1 cellular context compared by ENCODE assay signal in the genomic region with DNA sequence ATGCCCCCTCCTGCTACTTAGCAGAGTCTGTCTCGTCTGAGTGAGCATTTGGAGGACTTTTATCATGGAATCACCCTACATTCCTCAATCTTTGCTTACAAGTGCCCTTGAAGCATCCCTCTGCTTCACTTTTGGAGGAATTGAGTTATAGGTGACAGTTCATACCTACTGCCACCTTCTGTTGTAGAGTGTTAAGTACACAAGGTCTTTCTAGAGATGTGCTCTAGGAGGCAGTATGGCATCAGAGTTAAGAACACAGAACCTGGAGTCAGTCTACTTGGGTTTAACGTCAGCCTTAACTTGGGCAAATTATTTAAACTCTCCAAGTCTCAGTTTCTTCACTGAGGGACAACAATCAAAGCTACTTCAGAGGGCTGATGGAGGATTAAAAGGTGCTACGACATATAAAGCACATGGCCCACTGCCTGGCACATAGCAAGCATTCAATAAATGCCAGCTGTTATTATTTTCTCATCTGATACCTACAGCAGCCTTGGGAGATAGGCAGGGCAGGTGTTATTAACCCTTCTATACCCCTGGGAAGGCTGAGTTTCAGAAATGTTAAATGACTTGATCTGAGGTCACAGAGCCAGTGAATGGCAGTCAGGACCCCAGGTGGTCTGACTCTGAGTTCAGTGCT.
TF ChIP-seq lines count a peak whose summit lies in the region.

No MANE protein-coding gene starts in this region.

TF ChIP-seq in K562, 482 proteins besides CTCF, POLR2A, EP300 and RAD21 (continued from another document):
- TF ChIP-seq CTCFL (IDR thresholded peaks at IDR 0.05; ENCODE audit: borderline replicate concordance, insufficient read depth, low read depth, low read length, poor library complexity, severe bottlenecking), result peak; percentile 17
- TF ChIP-seq RB1 (IDR thresholded peaks at IDR 0.05; ENCODE audit: low read depth), result 0 out of 2 replicates have a peak, but pooled peaks have one; percentile 16
- TF ChIP-seq PKNOX1 (IDR thresholded peaks at IDR 0.05), result peak; percentile 58
- TF ChIP-seq, protein P1, sequence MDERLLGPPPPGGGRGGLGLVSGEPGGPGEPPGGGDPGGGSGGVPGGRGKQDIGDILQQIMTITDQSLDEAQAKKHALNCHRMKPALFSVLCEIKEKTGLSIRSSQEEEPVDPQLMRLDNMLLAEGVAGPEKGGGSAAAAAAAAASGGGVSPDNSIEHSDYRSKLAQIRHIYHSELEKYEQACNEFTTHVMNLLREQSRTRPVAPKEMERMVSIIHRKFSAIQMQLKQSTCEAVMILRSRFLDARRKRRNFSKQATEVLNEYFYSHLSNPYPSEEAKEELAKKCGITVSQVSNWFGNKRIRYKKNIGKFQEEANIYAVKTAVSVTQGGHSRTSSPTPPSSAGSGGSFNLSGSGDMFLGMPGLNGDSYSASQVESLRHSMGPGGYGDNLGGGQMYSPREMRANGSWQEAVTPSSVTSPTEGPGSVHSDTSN (CRISPR knock-in tag; IDR thresholded peaks at IDR 0.05; ENCODE audit: low read depth), result no peak
- TF ChIP-seq, protein P1 (tag; conservative IDR thresholded peaks at IDR 0.05; ENCODE audit: low read depth), result peak; percentile 75
- TF ChIP-seq CGGBP1 (CRISPR knock-in tag; IDR thresholded peaks at IDR 0.05), result no peak
- peak; percentile 37; the same call in 1 of the 2 replicates for TF ChIP-seq ARID2 (IDR thresholded peaks at IDR 0.05)
- peak in 1 of 2 experiments; percentile 50; a peak in 1 of 4 replicates for TF ChIP-seq FOXK2 (conservative IDR thresholded peaks at IDR 0.05 in 1 of 2, IDR thresholded peaks at IDR 0.05 in 1 of 2; ENCODE audit: low read depth in 2 of 2)
